Comparison of ENCODE assay signal across 18 cellular contexts in genomic region chr6:168363811-168364792, GRCh38. TPM values are rescaled to one million over a fixed set of nuclear protein-coding genes. Genes with fewer than 3 reads are reported as not detected.
"Had no signal": no experiment of that assay in that cellular context is flagged by ENCODE, and none has a peak within 500 bp of the region (broad histone marks: within the 10 kb centered on the region; RNA-seq: fewer than 3 reads in every experiment).

No MANE protein-coding gene starts in this region.

- H3K27ac ChIP-seq: body of pancreas, coronary artery, heart right ventricle, left ventricle myocardium inferior, pancreas, upper lobe of left lung had no signal

- H3K4me3 ChIP-seq: body of pancreas, coronary artery, heart right ventricle, left ventricle myocardium inferior, mucosa of descending colon, pancreas, upper lobe of left lung had no signal

- H3K27ac Mint-ChIP-seq: activated CD8-positive, alpha-beta T cell treated with anti-CD3 and anti-CD28 coated beads for 36 hours; activated naive CD4-positive, alpha-beta T cell treated with anti-CD3 and anti-CD28 coated beads for 36 hours; activated T-helper 17 cell treated with anti-CD3 and anti-CD28 coated beads, Interleukin-2, amount 50 U/mL, for 72 hours; naive B cell had no signal

- H3K4me1 ChIP-seq: body of pancreas, left ventricle myocardium inferior, pancreas, upper lobe of left lung had no signal

- H3K4me3 Mint-ChIP-seq: activated CD8-positive, alpha-beta T cell treated with anti-CD3 and anti-CD28 coated beads for 36 hours; activated naive CD4-positive, alpha-beta T cell treated with anti-CD3 and anti-CD28 coated beads for 36 hours; activated T-helper 17 cell treated with anti-CD3 and anti-CD28 coated beads, Interleukin-2, amount 50 U/mL, for 72 hours; naive B cell had no signal

- H3K9me3 Mint-ChIP-seq: activated T-helper 17 cell treated with anti-CD3 and anti-CD28 coated beads, Interleukin-2, amount 50 U/mL, for 72 hours had no signal

- DNase-seq: activated CD4-positive, alpha-beta T cell treated with anti-CD3 and anti-CD28 coated beads for 48 hours; activated CD4-positive, CD25-positive, alpha-beta regulatory T cell; activated CD8-positive, alpha-beta T cell treated with anti-CD3 and anti-CD28 coated beads for 36 hours; activated naive CD4-positive, alpha-beta T cell treated with anti-CD3 and anti-CD28 coated beads for 36 hours; activated T-cell treated with anti-CD3 and anti-CD28 coated beads, Interleukin-2, amount 50 U/mL, for 1 hour; central memory CD4-positive, alpha-beta T cell; heart right ventricle; left ventricle myocardium inferior; naive B cell; stimulated activated CD4-positive, alpha-beta T cell treated with anti-CD3 and anti-CD28 coated beads, Interleukin-2, amount 100 ng/mL, for 24 hours; stimulated activated naive CD4-positive, alpha-beta T cell treated with Interleukin-2 at 50 U/mL for 16 hours had no signal

- H3K9me3 ChIP-seq: body of pancreas, mucosa of descending colon, pancreas, upper lobe of left lung had no signal

- H3K4me1 Mint-ChIP-seq: naive B cell had no signal

- H3K27me3 ChIP-seq: body of pancreas, pancreas, upper lobe of left lung had no signal

- H3K36me3 ChIP-seq: heart right ventricle, left ventricle myocardium inferior, pancreas, upper lobe of left lung had no signal

- ATAC-seq: activated CD8-positive, alpha-beta T cell treated with anti-CD3 and anti-CD28 coated beads for 36 hours; activated T-helper 17 cell treated with anti-CD3 and anti-CD28 coated beads, Interleukin-2, amount 50 U/mL, for 72 hours; body of pancreas; esophagus mucosa; mucosa of descending colon; pancreas had no signal

RNA-seq across cellular contexts. Expression of gene DACT2, which starts 44.5 kb away (rescaled TPM):
- total RNA-seq: activated CD8-positive, alpha-beta T cell treated with anti-CD3 and anti-CD28 coated beads for 36 hours; activated naive CD4-positive, alpha-beta T cell treated with anti-CD3 and anti-CD28 coated beads for 36 hours had no signal
